Comparison of ENCODE assay signal across 13 cellular contexts in the genomic region with DNA sequence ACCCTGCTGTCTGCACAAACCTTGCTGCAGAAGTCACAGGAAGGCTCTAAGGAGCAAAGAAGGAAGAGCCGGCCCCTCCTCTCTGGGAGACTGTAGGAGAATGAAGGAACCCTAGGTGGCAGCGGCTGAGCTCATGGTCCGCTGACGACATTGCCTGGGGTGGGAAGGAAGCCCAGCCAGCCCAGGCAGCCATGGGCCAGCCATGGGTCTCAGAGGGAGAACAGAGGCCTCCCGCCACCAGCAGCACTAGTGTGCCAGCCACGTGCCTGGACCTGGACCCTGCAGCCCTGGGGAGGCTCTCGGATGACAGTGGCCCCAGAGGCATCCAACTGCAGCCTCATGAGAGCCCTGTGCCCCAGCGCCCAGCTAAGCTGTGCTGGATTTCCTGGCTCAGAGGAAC. TPM values are rescaled to one million over a fixed set of nuclear protein-coding genes. Genes with fewer than 3 reads are reported as not detected.
DNase-seq lines count a peak whose midpoint lies in the region; ATAC-seq and TF ChIP-seq lines count a peak whose summit lies in the region.
"Had no signal": no experiment of that assay in that cellular context is flagged by ENCODE, and none has a peak within 500 bp of the region (broad histone marks: within the 10 kb centered on the region; RNA-seq: fewer than 3 reads in every experiment).

No MANE protein-coding gene starts in this region.

- H3K4me3 Mint-ChIP-seq in activated T-cell treated with anti-CD3 and anti-CD28 coated beads, Interleukin-2, amount 50 U/mL, for 24 hours: no peak overlapping the region
- H3K4me3 Mint-ChIP-seq: immature natural killer cell; stimulated activated memory B cell treated with anti-CD40 and anti-IgM and Interleukin-4, amounts not matched to agents 10 μg/mL and 1 μg/mL and 100 μg/mL, for 72 hours had no signal

- H3K27me3 ChIP-seq in heart left ventricle (no peaks in the 10 kb centered on the region), ovary (no peaks in the 10 kb centered on the region)
- H3K27me3 ChIP-seq: Peyer's patch had no signal

- no peaks in the 10 kb centered on the region for H3K36me3 Mint-ChIP-seq in activated T-cell treated with anti-CD3 and anti-CD28 coated beads, Interleukin-2, amount 50 U/mL, for 24 hours (ENCODE audit: low read depth)
- H3K36me3 Mint-ChIP-seq: immature natural killer cell had no signal

- H3K36me3 ChIP-seq in heart left ventricle (no peaks in the 10 kb centered on the region), ovary (no peaks in the 10 kb centered on the region)
- H3K36me3 ChIP-seq: Peyer's patch had no signal

- peaks cover 0 to 18% (median 4%) of the 10 kb centered on the region in 12 donors for H3K4me1 ChIP-seq in heart left ventricle
- H3K4me1 ChIP-seq in ovary (ENCODE audit: insufficient read depth): no peaks in the 10 kb centered on the region

- TF ChIP-seq EP300 in ovary (IDR thresholded peaks at IDR 0.05): no peak

- WGBS in heart left ventricle, 4 donors: 61 to 73% (median 65%) methylated on average over 6 to 8 of the region's 8 CpGs
- 76 to 90% (median 89%) methylated on average over 8 of the region's 8 CpGs for WGBS in ovary, 3 donors

- H3K27ac Mint-ChIP-seq in activated T-cell treated with anti-CD3 and anti-CD28 coated beads, Interleukin-2, amount 50 U/mL, for 24 hours: no peak overlapping the region
- H3K27ac Mint-ChIP-seq: immature natural killer cell; stimulated activated memory B cell treated with anti-CD40 and anti-IgM and Interleukin-4, amounts not matched to agents 10 μg/mL and 1 μg/mL and 100 μg/mL, for 72 hours had no signal

- TF ChIP-seq CTCF in heart left ventricle (IDR thresholded peaks at IDR 0.05) (no peak), ovary (IDR thresholded peaks at IDR 0.05) (no peak)

- in situ Hi-C loops in Caki2 (cut with HindIII; ENCODE audit: low pct_unique_long_range_greater_than_20kb, low sequenced_read_pairs): loop anchor here (25.0 kb wide), 1 partner anchor 175 kb away; no protein-coding TSS in a partner anchor

- peak; percentile 52 for DNase-seq in Caki2 (ENCODE audit: low read depth)
- DNase-seq in NCI-H69 (lab: John Stamatoyannopoulos, UW): peak; percentile 63
- DNase-seq in heart left ventricle: peak in 3 of 5 donors; percentile 15 to 61 (median 23)
- DNase-seq in ovary: peak in 4 of 5 donors; percentile 7 to 37 (median 21)
- no peak for DNase-seq in activated T-cell treated with anti-CD3 and anti-CD28 coated beads, Interleukin-2, amount 50 U/mL, for 24 hours
- no peak for DNase-seq in activated CD8-positive, alpha-beta memory T cell treated with anti-CD3 and anti-CD28 coated beads for 24 hours
- DNase-seq: activated T-cell treated with anti-CD3 and anti-CD28 coated beads, Interleukin-2, amount 50 U/mL, for 48 hours; immature natural killer cell; Karpas-422 had no signal

- no peak for TF ChIP-seq POLR2A in heart left ventricle (IDR thresholded peaks at IDR 0.05)
- TF ChIP-seq POLR2A in ovary (IDR thresholded peaks at IDR 0.05): no peak

- peak in 3 of 4 donors; percentile 7 to 54 (median 45) for ATAC-seq in heart left ventricle
- ATAC-seq in GM19455 (IDR thresholded peaks at IDR 0.05; ENCODE audit: unreplicated experiment): no peak
- ATAC-seq in GM19035 (IDR thresholded peaks at IDR 0.05; ENCODE audit: unreplicated experiment): no peak
- ATAC-seq: stimulated activated memory B cell treated with anti-CD40 and anti-IgM and Interleukin-4, amounts not matched to agents 10 μg/mL and 1 μg/mL and 100 μg/mL, for 72 hours had no signal

- peaks cover 11% of the 10 kb centered on the region for H3K27me3 Mint-ChIP-seq in activated T-cell treated with anti-CD3 and anti-CD28 coated beads, Interleukin-2, amount 50 U/mL, for 24 hours

- H3K9me3 ChIP-seq in heart left ventricle: no peaks in the 10 kb centered on the region
- H3K9me3 ChIP-seq in ovary: no peaks in the 10 kb centered on the region
- H3K9me3 ChIP-seq: Peyer's patch had no signal

- H3K27ac ChIP-seq in heart left ventricle (no peak overlapping the region), ovary (no peak overlapping the region)
- H3K27ac ChIP-seq: Peyer's patch had no signal

- H3K9me3 Mint-ChIP-seq in activated T-cell treated with anti-CD3 and anti-CD28 coated beads, Interleukin-2, amount 50 U/mL, for 24 hours: no peaks in the 10 kb centered on the region
- H3K9me3 Mint-ChIP-seq: immature natural killer cell had no signal

- intact Hi-C loops in heart left ventricle (cut with DNase I): no loop called here
- intact Hi-C loops in ovary (cut with DNase I): no loop called here

- H3K4me1 Mint-ChIP-seq in activated T-cell treated with anti-CD3 and anti-CD28 coated beads, Interleukin-2, amount 50 U/mL, for 24 hours (ENCODE audit: low read depth): no peaks in the 10 kb centered on the region
- H3K4me1 Mint-ChIP-seq: immature natural killer cell; stimulated activated memory B cell treated with anti-CD40 and anti-IgM and Interleukin-4, amounts not matched to agents 10 μg/mL and 1 μg/mL and 100 μg/mL, for 72 hours had no signal

- no peak overlapping the region for H3K4me3 ChIP-seq in heart left ventricle
- H3K4me3 ChIP-seq in ovary: no peak overlapping the region
- H3K4me3 ChIP-seq: Peyer's patch had no signal

RNA-seq across cellular contexts. Expression of gene POFUT2, which starts 49.2 kb away (rescaled TPM):
- 35.2 and 87.3 TPM in 2 replicates for total RNA-seq in Caki2 (2014; rRNA removed; shearing (Covaris generic); ENCODE audit: low replicate concordance)
- total RNA-seq in heart left ventricle: 10 to 100 TPM; 10.8 to 22.0 (median 18.5) TPM
- polyA plus RNA-seq in heart left ventricle: 10 to 100 TPM; 14.1 to 25.8 TPM
- total RNA-seq in ovary: 10 to 100 TPM; 26.2 to 48.2 (median 40.1) TPM
- 10 to 100 TPM; 25.7 to 52.9 TPM for polyA plus RNA-seq in ovary

Comparison
In these comparisons a context has a peak if more than half of its experiments do, and no peak if none do; other contexts are left out.
1. DNase-seq: peak in Caki2 (single experiment), NCI-H69 (single experiment), heart left ventricle (3 of 5) and ovary (4 of 5); none in activated T-cell treated with anti-CD3 and anti-CD28 coated beads, Interleukin-2, amount 50 U/mL, for 24 hours (single experiment) and activated CD8-positive, alpha-beta memory T cell treated with anti-CD3 and anti-CD28 coated beads for 24 hours (single experiment).
2. ATAC-seq: peak in heart left ventricle (3 of 4); none in GM19455 (single experiment) and GM19035 (single experiment).